In genomic region chr16:4313563-4314531, GRCh38 we compare ENCODE assay signal across 1 cellular context.
TF ChIP-seq lines count a peak whose summit lies in the region.

No MANE protein-coding gene starts in this region.

TF ChIP-seq in K562, 482 proteins besides CTCF, POLR2A, EP300 and RAD21 (continued from another document and continues in another):
- TF ChIP-seq ZNF407 (IDR thresholded peaks at IDR 0.05; ENCODE audit: low read depth) (no peak), THAP7 (CRISPR knock-in tag; IDR thresholded peaks at IDR 0.05) (no peak), ARID3B (CRISPR knock-in tag; IDR thresholded peaks at IDR 0.05; ENCODE audit: borderline replicate concordance) (no peak), TFAM (CRISPR knock-in tag; conservative IDR thresholded peaks at IDR 0.05) (no peak), ZNF589 (CRISPR knock-in tag; IDR thresholded peaks at IDR 0.05; ENCODE audit: low read depth) (no peak; the same call in 1 of the 2 replicates), ZNF586 (CRISPR knock-in tag; conservative IDR thresholded peaks at IDR 0.05) (no peak), SMAD4 (CRISPR knock-in tag; conservative IDR thresholded peaks at IDR 0.05) (0 out of 2 replicates have a peak, but pooled peaks have one; percentile 27), SMARCB1 (IDR thresholded peaks at IDR 0.05; ENCODE audit: insufficient read length, low read depth) (no peak), GMEB1 (CRISPR knock-in tag; IDR thresholded peaks at IDR 0.05) (no peak), ATF7 (IDR thresholded peaks at IDR 0.05) (peak; percentile 41), KDM2B (CRISPR knock-in tag; IDR thresholded peaks at IDR 0.05) (no peak), HMG20B (CRISPR knock-in tag; IDR thresholded peaks at IDR 0.05) (no peak), RFX7 (CRISPR knock-in tag; IDR thresholded peaks at IDR 0.05) (no peak), PYGO2 (tag; IDR thresholded peaks at IDR 0.05) (no peak), TBP (optimal IDR thresholded peaks at IDR 0.05; ENCODE audit: low read depth, low read length) (no peak), ASH1L (IDR thresholded peaks at IDR 0.05; ENCODE audit: borderline replicate concordance, low read depth, partially characterized antibody) (no peak), SFPQ (IDR thresholded peaks at IDR 0.05; ENCODE audit: low read depth, low read length) (no peak), ZC3H8 (IDR thresholded peaks at IDR 0.05) (no peak), SOX6 (IDR thresholded peaks at IDR 0.05) (no peak), JUN (IDR thresholded peaks at IDR 0.05; ENCODE audit: borderline replicate concordance, low read depth, low read length) (no peak), JUN (CRISPR knock-in tag; IDR thresholded peaks at IDR 0.05; ENCODE audit: borderline replicate concordance) (no peak), E2F3 (CRISPR knock-in tag; IDR thresholded peaks at IDR 0.05) (no peak), TCF15 (CRISPR knock-in tag; IDR thresholded peaks at IDR 0.05) (no peak), FUS (optimal IDR thresholded peaks at IDR 0.05; ENCODE audit: low read depth, low read length) (no peak), NR2C1 (IDR thresholded peaks at IDR 0.05) (no peak), NR2C1 (tag; IDR thresholded peaks at IDR 0.05) (peak; percentile 14; the same call in 1 of the 2 replicates), ZBTB33 (CRISPR knock-in tag; IDR thresholded peaks at IDR 0.05) (no peak), NCOA1 (IDR thresholded peaks at IDR 0.05; ENCODE audit: low read depth) (0 out of 2 replicates have a peak, but pooled peaks have one; percentile 15), SMAD3 (CRISPR knock-in tag; conservative IDR thresholded peaks at IDR 0.05) (no peak), MEIS2 (IDR thresholded peaks at IDR 0.05; ENCODE audit: partially characterized antibody) (no peak), CREBBP (IDR thresholded peaks at IDR 0.05; ENCODE audit: low read depth, low read length) (no peak), FOXA3 (CRISPR knock-in tag; conservative IDR thresholded peaks at IDR 0.05 in 1 of 2, IDR thresholded peaks at IDR 0.05 in 1 of 2) (peak in 1 of 2 experiments; percentile 39; a peak in 1 of 4 replicates), TEAD1 (CRISPR knock-in tag; IDR thresholded peaks at IDR 0.05) (no peak; a peak in 1 of 4 replicates), NBN (IDR thresholded peaks at IDR 0.05; ENCODE audit: low read depth) (no peak), EP400 (IDR thresholded peaks at IDR 0.05) (no peak), PRMT5 (CRISPR knock-in tag; IDR thresholded peaks at IDR 0.05) (no peak), ZNF780A (CRISPR knock-in tag; IDR thresholded peaks at IDR 0.05) (no peak), ZBTB2 (IDR thresholded peaks at IDR 0.05) (no peak; the same call in 1 of the 2 replicates), ETS1 (conservative IDR thresholded peaks at IDR 0.05; ENCODE audit: control insufficient read depth, low read depth, low read length) (peak; percentile 44; the same call in 1 of the 2 replicates), FOXA1 (IDR thresholded peaks at IDR 0.05; ENCODE audit: borderline replicate concordance) (no peak)
